ENCODE assay signal across 15 cellular contexts in genomic region chr20:62782149-62782892, GRCh38.
DNase-seq lines count a peak whose midpoint lies in the region; ATAC-seq and TF ChIP-seq lines count a peak whose summit lies in the region.
"Had no signal": no experiment of that assay in that cellular context is flagged by ENCODE, and none has a peak within 500 bp of the region (broad histone marks: within the 10 kb centered on the region; RNA-seq: fewer than 3 reads in every experiment).

No MANE protein-coding gene starts in this region.

- H3K4me3 ChIP-seq in AG09309 (ENCODE audit: control insufficient read depth, low read depth, low read length): no peak overlapping the region
- H3K4me3 ChIP-seq in fibroblast of pulmonary artery (replicated peaks; ENCODE audit: low read depth, low read length): no peak overlapping the region
- H3K4me3 ChIP-seq: prostate gland, thoracic aorta had no signal

- DNase-seq in AG09309 (ENCODE audit: low read depth) (no peak), GM10266 (ENCODE audit: extremely low spot score) (no peak), NCI-H82 (lab: John Stamatoyannopoulos, UW) (peak; percentile 84), fibroblast of pulmonary artery (ENCODE audit: low read depth) (no peak), HUDEP-2 (lab: John Stamatoyannopoulos, UW; ENCODE audit: unreplicated experiment in 76 of 76) (no peak), NCI-H2107 (lab: John Stamatoyannopoulos, UW) (no peak)
- DNase-seq: activated CD4-positive, alpha-beta T cell treated with anti-CD3 and anti-CD28 coated beads, Interleukin-2, amount 50 U/mL, for 1 hour; activated T-cell treated with anti-CD3 and anti-CD28 coated beads, Interleukin-2, amount 50 U/mL, for 4 hours; left colon; NCI-H187; T-helper 2 cell had no signal

- ATAC-seq in HG02588 (IDR thresholded peaks at IDR 0.05; ENCODE audit: unreplicated experiment): no peak
- no peak for ATAC-seq in HG03469 (IDR thresholded peaks at IDR 0.05; ENCODE audit: unreplicated experiment)
- ATAC-seq: activated T-cell treated with anti-CD3 and anti-CD28 coated beads, Interleukin-2, amount 50 U/mL, for 4 hours; left colon had no signal

- TF ChIP-seq CTCF in AG09309 (IDR thresholded peaks at IDR 0.05; ENCODE audit: control insufficient read depth, insufficient read depth, low read depth, low read length, missing control alignments) (peak; percentile 14), GM10266 (IDR thresholded peaks at IDR 0.05; ENCODE audit: control insufficient read depth, insufficient read depth, low read depth, missing control alignments) (peak; percentile 27), fibroblast of pulmonary artery (IDR thresholded peaks at IDR 0.05; ENCODE audit: low read length, missing control alignments) (peak; percentile 31)
